8 cellular contexts compared by ENCODE assay signal in the genomic region with DNA sequence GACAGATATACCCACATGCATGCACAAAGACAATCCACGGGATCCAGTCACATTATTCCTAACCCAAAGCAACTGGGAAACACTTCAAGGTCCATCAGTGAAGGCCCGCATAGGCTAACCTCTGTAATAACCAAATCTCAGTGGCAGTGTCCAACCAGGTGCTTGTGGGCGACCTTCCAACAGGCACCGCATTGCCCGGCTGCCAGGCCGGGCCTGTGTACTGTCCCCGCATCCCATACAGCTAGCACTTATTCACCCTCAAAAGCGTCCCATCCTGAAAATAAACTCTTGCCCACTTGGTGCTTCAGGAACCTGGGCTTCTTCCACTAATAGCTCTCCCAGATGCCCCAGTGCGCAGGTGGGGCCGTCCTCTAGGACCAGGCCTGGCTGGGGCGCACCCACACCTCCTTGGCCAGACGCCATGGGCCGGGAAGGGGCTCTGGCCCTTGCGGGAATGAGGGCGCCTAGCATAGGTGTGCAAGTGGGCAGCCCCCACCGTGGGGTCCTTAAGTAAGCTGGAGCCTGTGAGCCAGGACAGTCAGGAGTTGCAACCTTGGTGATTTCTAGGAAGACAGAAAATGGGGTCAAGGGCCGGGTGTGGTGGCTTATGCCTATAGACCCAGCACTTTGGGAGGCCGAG. TPM values are rescaled to one million over a fixed set of nuclear protein-coding genes. Genes with fewer than 3 reads are reported as not detected.
DNase-seq lines count a peak whose midpoint lies in the region; ATAC-seq and TF ChIP-seq lines count a peak whose summit lies in the region.

No MANE protein-coding gene starts in this region.

- no peak overlapping the region for H3K4me3 ChIP-seq in mucosa of descending colon
- H3K4me3 ChIP-seq in testis: peak overlapping the region in 1 of 2 donors; percentile 100

- peaks cover 29% of the 10 kb centered on the region for H3K4me1 Mint-ChIP-seq in activated naive CD4-positive, alpha-beta T cell treated with anti-CD3 and anti-CD28 coated beads, Interleukin-2, amount 10 ng/mL, durations not matched to agents 7 days and 5 days
- peaks cover 20% of the 10 kb centered on the region for H3K4me1 Mint-ChIP-seq in activated B cell treated with CpG ODN at 0.5 μM for 24 hours

- no peaks in the 10 kb centered on the region for H3K9me3 Mint-ChIP-seq in activated naive CD4-positive, alpha-beta T cell treated with anti-CD3 and anti-CD28 coated beads, Interleukin-2, amount 10 ng/mL, durations not matched to agents 7 days and 5 days
- no peaks in the 10 kb centered on the region for H3K9me3 Mint-ChIP-seq in activated B cell treated with CpG ODN at 0.5 μM for 24 hours

- DNase-seq in activated naive CD4-positive, alpha-beta T cell treated with anti-CD3 and anti-CD28 coated beads, Interleukin-2, amount 10 ng/mL, durations not matched to agents 7 days and 5 days: no peak
- no peak for DNase-seq in activated naive CD4-positive, alpha-beta T cell (lab: John Stamatoyannopoulos, UW)
- DNase-seq in activated B cell treated with CpG ODN at 0.5 μM for 24 hours: no peak
- DNase-seq in mucosa of descending colon: peak in 2 of 3 donors; percentile 60 to 71
- no peak for DNase-seq in testis
- no peak for DNase-seq in SW 1271 (lab: John Stamatoyannopoulos, UW)
- no peak for DNase-seq in NCI-H2107 treated with DMSO at 0.1 percent for 48 hours (lab: John Stamatoyannopoulos, UW; ENCODE audit: unreplicated experiment)

- intact Hi-C loops in activated B cell treated with CpG ODN at 0.5 μM for 24 hours (cut with micrococcal nuclease): loop anchor here (2.0 kb wide), 1 partner anchor 130 kb away; no protein-coding TSS in a partner anchor
- intact Hi-C loops in mucosa of descending colon (cut with DNase I, micrococcal nuclease): no loop called here
- intact Hi-C loops in testis (cut with DNase I; ENCODE audit: low total_unique reads): no loop called here

- no peaks in the 10 kb centered on the region for H3K9me3 ChIP-seq in mucosa of descending colon
- H3K9me3 ChIP-seq in testis: no peaks in the 10 kb centered on the region

- no peaks in the 10 kb centered on the region for H3K27me3 ChIP-seq in testis

- CTCF ChIA-PET in activated naive CD4-positive, alpha-beta T cell treated with anti-CD3 and anti-CD28 coated beads, Interleukin-2, amount 10 ng/mL, durations not matched to agents 7 days and 5 days (lab: Charles Lee): no interaction called here
- CTCF ChIA-PET in activated B cell treated with CpG ODN at 0.5 μM for 24 hours (lab: Charles Lee): interaction anchor here (1.0 to 2.5 kb wide), 2 partner anchors 15 to 53 kb away, joined by 3 to 9 read pairs; partner anchors contain the start of gene PYGB

- peaks cover 24% of the 10 kb centered on the region for H3K27me3 Mint-ChIP-seq in activated naive CD4-positive, alpha-beta T cell treated with anti-CD3 and anti-CD28 coated beads, Interleukin-2, amount 10 ng/mL, durations not matched to agents 7 days and 5 days
- no peaks in the 10 kb centered on the region for H3K27me3 Mint-ChIP-seq in activated B cell treated with CpG ODN at 0.5 μM for 24 hours

- H3K4me3 Mint-ChIP-seq in activated naive CD4-positive, alpha-beta T cell treated with anti-CD3 and anti-CD28 coated beads, Interleukin-2, amount 10 ng/mL, durations not matched to agents 7 days and 5 days: peak overlapping the region; percentile 79
- H3K4me3 Mint-ChIP-seq in activated B cell treated with CpG ODN at 0.5 μM for 24 hours: peak overlapping the region; percentile 90

- H3K27ac ChIP-seq in testis: peak overlapping the region; percentile 91 to 95

- POLR2A ChIA-PET in activated B cell treated with CpG ODN at 0.5 μM for 24 hours (lab: Charles Lee): interaction anchor here (0.6 to 2.6 kb wide), 7 partner anchors 9 to 1870 kb away, joined by 3 to 19 read pairs (median 4); partner anchors contain the start of genes ACSS1, NXT1 and PYGB

- TF ChIP-seq CTCF in activated B cell treated with CpG ODN at 0.5 μM for 24 hours (IDR thresholded peaks at IDR 0.05): no peak
- no peak for TF ChIP-seq CTCF in mucosa of descending colon (IDR thresholded peaks at IDR 0.05)
- TF ChIP-seq CTCF in testis (IDR thresholded peaks at IDR 0.05): no peak

- no peak for ATAC-seq in activated B cell treated with CpG ODN at 0.5 μM for 24 hours (ENCODE audit: low read depth)
- no peak for ATAC-seq in mucosa of descending colon
- no peak for ATAC-seq in GM18502 (IDR thresholded peaks at IDR 0.05; ENCODE audit: poor library complexity, unreplicated experiment)

- H3K36me3 ChIP-seq in mucosa of descending colon (ENCODE audit: low read depth) (no peaks in the 10 kb centered on the region), testis (ENCODE audit: low read depth, missing control alignments) (no peaks in the 10 kb centered on the region)

- 62 to 75% methylated on average over 15 to 16 of the region's 18 CpGs for WGBS in testis, 2 donors

- H3K4me1 ChIP-seq in mucosa of descending colon (ENCODE audit: low read depth): peaks cover 25% of the 10 kb centered on the region
- H3K4me1 ChIP-seq in testis: peaks cover 48% of the 10 kb centered on the region

- H3K36me3 Mint-ChIP-seq in activated naive CD4-positive, alpha-beta T cell treated with anti-CD3 and anti-CD28 coated beads, Interleukin-2, amount 10 ng/mL, durations not matched to agents 7 days and 5 days: peaks cover 3% of the 10 kb centered on the region
- no peaks in the 10 kb centered on the region for H3K36me3 Mint-ChIP-seq in activated B cell treated with CpG ODN at 0.5 μM for 24 hours (ENCODE audit: low read depth)

- peak overlapping the region; percentile 75 for H3K27ac Mint-ChIP-seq in activated naive CD4-positive, alpha-beta T cell treated with anti-CD3 and anti-CD28 coated beads, Interleukin-2, amount 10 ng/mL, durations not matched to agents 7 days and 5 days
- peak overlapping the region; percentile 86 for H3K27ac Mint-ChIP-seq in activated B cell treated with CpG ODN at 0.5 μM for 24 hours

- TF ChIP-seq POLR2A in testis (IDR thresholded peaks at IDR 0.05): no peak

RNA-seq across cellular contexts. Expression of gene ENTPD6, which starts 1.1 kb away (rescaled TPM):
- total RNA-seq in activated B cell treated with CpG ODN at 0.5 μM for 24 hours (37.2 and 44.4 TPM in 2 replicates), mucosa of descending colon (100 to 1,000 TPM; 114 to 191 (median 140) TPM), testis (100 to 1,000 TPM; 157 to 204 TPM)
- polyA plus RNA-seq in testis (ENCODE audit: insufficient read depth, low read depth, low replicate concordance): 80.7 TPM

RNA-seq across cellular contexts. Expression of gene PYGB, which starts 53.4 kb away (rescaled TPM):
- total RNA-seq in activated B cell treated with CpG ODN at 0.5 μM for 24 hours (21.5 and 23.5 TPM in 2 replicates), mucosa of descending colon (100 to 1,000 TPM; 247 to 252 (median 247) TPM), testis (10 to 100 TPM; 91.5 TPM)
- 50.8 TPM for polyA plus RNA-seq in testis (ENCODE audit: insufficient read depth, low read depth, low replicate concordance)

Comparison
In these comparisons a context has a peak if more than half of its experiments do, and no peak if none do; other contexts are left out.
1. DNase-seq: peak in mucosa of descending colon (2 of 3); none in activated naive CD4-positive, alpha-beta T cell treated with anti-CD3 and anti-CD28 coated beads, Interleukin-2, amount 10 ng/mL, durations not matched to agents 7 days and 5 days (single experiment), activated naive CD4-positive, alpha-beta T cell (0 of 4), activated B cell treated with CpG ODN at 0.5 μM for 24 hours (single experiment), testis (single experiment), SW 1271 (0 of 2) and NCI-H2107 treated with DMSO at 0.1 percent for 48 hours (single experiment).